Comparison of ENCODE assay signal across 9 cellular contexts in the genomic region with DNA sequence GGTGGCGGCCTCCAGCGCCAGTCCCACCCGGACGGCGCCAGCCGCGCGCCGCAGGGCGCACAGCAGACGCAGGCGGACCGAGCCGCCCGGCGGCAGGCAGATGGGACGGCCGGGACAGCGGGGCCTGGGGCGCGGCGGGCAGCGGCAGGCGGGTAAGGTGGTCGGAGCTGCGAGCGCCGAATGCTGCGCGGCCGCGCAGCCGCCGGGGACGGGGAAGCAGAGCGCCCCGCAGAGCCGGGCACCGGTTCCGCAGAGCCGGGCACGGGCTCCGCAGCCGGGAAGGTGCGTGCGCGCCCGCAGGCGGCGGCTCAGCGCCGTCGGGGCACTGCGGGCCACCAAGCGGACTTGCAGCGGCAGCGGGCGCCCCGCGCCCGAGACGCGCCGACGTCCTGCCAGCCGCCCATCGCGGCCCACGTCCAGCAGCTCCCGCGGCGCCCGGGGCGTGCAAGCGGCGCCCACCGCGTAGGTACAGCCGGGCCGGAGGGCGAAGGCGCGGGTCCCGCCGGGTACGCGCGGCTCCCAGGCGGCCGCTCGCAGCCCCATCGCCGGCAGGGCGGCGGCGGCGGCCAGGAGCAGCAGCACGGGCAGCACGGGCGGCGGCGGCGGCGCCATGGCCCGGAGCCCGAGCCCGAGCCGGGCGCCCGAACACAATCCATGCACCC. TPM values are rescaled to one million over a fixed set of nuclear protein-coding genes. Genes with fewer than 3 reads are reported as not detected.
DNase-seq lines count a peak whose midpoint lies in the region; ATAC-seq and TF ChIP-seq lines count a peak whose summit lies in the region.
"Had no signal": no experiment of that assay in that cellular context is flagged by ENCODE, and none has a peak within 500 bp of the region (broad histone marks: within the 10 kb centered on the region; RNA-seq: fewer than 3 reads in every experiment).

No MANE protein-coding gene starts in this region.

- no peak overlapping the region for H3K27ac Mint-ChIP-seq in MCF 10A (ENCODE audit: low read depth, unreplicated experiment)

- BruUV-seq in MCF 10A (replicated peaks; lab: Mats Ljungman, UMichigan): no TSS peak

- peak overlapping the region in 1 of 10 donors; percentile 44 for H3K27ac ChIP-seq in heart right ventricle

- H3K4me1 Mint-ChIP-seq in MCF 10A (ENCODE audit: insufficient read depth, unreplicated experiment): peaks cover 25% of the 10 kb centered on the region

- H3K27me3 Mint-ChIP-seq in MCF 10A (ENCODE audit: insufficient read depth, unreplicated experiment): no peaks in the 10 kb centered on the region

- no peak for TF ChIP-seq CTCF in heart right ventricle (IDR thresholded peaks at IDR 0.05)
- TF ChIP-seq CTCF in MCF 10A (IDR thresholded peaks at IDR 0.05; ENCODE audit: unreplicated experiment): no peak

- H3K36me3 ChIP-seq in heart right ventricle: no peaks in the 10 kb centered on the region

- no peaks in the 10 kb centered on the region for H3K9me3 ChIP-seq in heart right ventricle

- POLR2A ChIA-PET in MCF 10A (lab: Yijun Ruan, JAX): interaction anchor here (1.8 to 7.5 kb wide), 2 partner anchors 10 to 200 kb away, joined by 9 to 69 read pairs; partner anchors contain the start of gene TRMU

- DNase-seq in heart right ventricle (no peak), cardiac septum (ENCODE audit: low spot score) (no peak), MCF 10A (ENCODE audit: unreplicated experiment) (no peak), left lobe of liver (ENCODE audit: low spot score) (no peak), NCI-H2107 (lab: John Stamatoyannopoulos, UW) (no peak), HUDEP-2 (lab: John Stamatoyannopoulos, UW; ENCODE audit: unreplicated experiment in 76 of 76) (no peak)
- DNase-seq: SHP77 treated with DMSO at 0.1 percent for 48 hours had no signal

- peaks cover 0 to 51% (median 38%) of the 10 kb centered on the region in 7 donors for H3K27me3 ChIP-seq in heart right ventricle

- ATAC-seq in heart right ventricle (peak in 1 of 8 donors; percentile 13), left lobe of liver (peak; percentile 38), HG02884 (IDR thresholded peaks at IDR 0.05; ENCODE audit: unreplicated experiment) (no peak), GM18909 (IDR thresholded peaks at IDR 0.05; ENCODE audit: poor library complexity, unreplicated experiment) (no peak)

- peak overlapping the region in 9 of 10 donors; percentile 28 to 56 (median 47) for H3K4me3 ChIP-seq in heart right ventricle

- H3K4me1 ChIP-seq in heart right ventricle: peaks cover 0 to 24% (median 15%) of the 10 kb centered on the region in 9 donors

- H3K4me3 Mint-ChIP-seq in MCF 10A (ENCODE audit: unreplicated experiment): peak overlapping the region; percentile 88

- H3K9me3 Mint-ChIP-seq in MCF 10A (ENCODE audit: unreplicated experiment): no peaks in the 10 kb centered on the region

- CTCF ChIA-PET in MCF 10A (lab: Yijun Ruan, JAX): interaction anchor here (0.9 kb wide), 1 partner anchor 415 kb away, joined by 4 read pairs; no protein-coding TSS in a partner anchor

- 2% methylated on average over 70 to 110 of the region's 110 CpGs for WGBS in heart right ventricle, 2 donors

- intact Hi-C loops in heart right ventricle (cut with DNase I) (loop anchor here in 2 of 10 donors (10.0 kb wide), 2 partner anchors 132 to 412 kb away; no protein-coding TSS in a partner anchor), cardiac septum (cut with DNase I) (loop anchor here (5.0 kb wide), 1 partner anchor 129 kb away; no protein-coding TSS in a partner anchor), MCF 10A (cut with micrococcal nuclease) (no loop called here)

- H3K36me3 Mint-ChIP-seq in MCF 10A (ENCODE audit: insufficient read depth, unreplicated experiment): peaks cover 20% of the 10 kb centered on the region

RNA-seq across cellular contexts. Expression of gene CELSR1, which starts 0.7 kb away (rescaled TPM):
- total RNA-seq in heart right ventricle (10 to 100 TPM in 7 of 10 donors, 1 to 10 TPM in 3; 5.5 to 16.7 (median 11.8) TPM), cardiac septum (13.3 TPM), MCF 10A (2022) (49.1 and 69.2 TPM in 2 replicates), left lobe of liver (8.4 TPM)
- polyA plus RNA-seq in heart right ventricle: 1 to 10 TPM; 4.0 to 6.4 TPM
